In the genomic region with DNA sequence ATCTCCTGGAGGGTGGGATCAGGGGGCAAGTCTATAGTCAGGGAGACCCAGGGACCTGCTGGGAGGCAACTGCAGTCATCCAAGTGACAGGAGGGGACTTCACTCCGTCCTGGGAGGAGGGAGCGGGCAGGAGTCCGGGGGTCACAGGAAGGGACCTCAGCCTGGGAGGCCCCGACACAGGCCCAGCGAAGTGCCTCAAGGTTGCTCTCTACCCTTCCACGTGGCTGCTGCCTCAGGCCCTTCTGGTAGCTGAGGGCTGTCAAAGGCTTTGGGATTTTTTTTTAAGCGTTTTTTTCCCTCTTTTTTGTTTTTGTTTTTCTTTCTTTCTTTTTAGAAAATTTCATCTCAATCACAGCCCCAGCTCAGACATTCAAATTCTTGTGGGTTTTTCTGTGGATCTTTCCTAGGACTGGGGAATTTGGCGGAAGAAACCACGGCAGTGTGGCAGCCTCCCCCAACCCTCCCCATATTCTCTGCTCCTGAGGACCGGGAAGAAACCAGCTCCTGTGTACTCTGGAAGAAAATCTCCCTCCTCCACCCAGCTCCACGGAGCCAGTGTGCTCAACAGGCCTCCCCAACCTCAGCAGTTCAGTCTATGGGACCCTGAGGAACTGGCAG, we compare ENCODE assay signal across 17 cellular contexts. TPM values are rescaled to one million over a fixed set of nuclear protein-coding genes. Genes with fewer than 3 reads are reported as not detected.
A peak's percentile ranks its signal among the peaks of the same experiment; 100 is the strongest.
DNase-seq lines count a peak whose midpoint lies in the region; TF ChIP-seq lines count a peak whose summit lies in the region.
"Had no signal": no experiment of that assay in that cellular context is flagged by ENCODE, and none has a peak within 500 bp of the region (broad histone marks: within the 10 kb centered on the region; RNA-seq: fewer than 3 reads in every experiment).

No MANE protein-coding gene starts in this region.

- no peak overlapping the region for H3K9ac ChIP-seq in mesendoderm (ENCODE audit: low read length)

- no peak overlapping the region for H3K4ac ChIP-seq in mesendoderm (ENCODE audit: low read depth, low read length)

- H3K36me3 ChIP-seq in ascending aorta (no peaks in the 10 kb centered on the region), mesendoderm (ENCODE audit: control insufficient read depth, insufficient read depth, low read length) (no peaks in the 10 kb centered on the region)
- H3K36me3 ChIP-seq: lower lobe of right lung, pancreas had no signal

- WGBS in mesendoderm (ENCODE audit: extremely low coverage, insufficient coverage, low lambda C conversion rate), result no CpG with 5 or more reads among the region's 11 CpGs

- no peak overlapping the region for H3K23ac ChIP-seq in mesendoderm (ENCODE audit: low read length)

- intact Hi-C loops in ascending aorta (cut with DNase I), result loop anchor here (1.0 to 10.0 kb wide), 4 partner anchors 24 to 903 kb away; a partner anchor contains a TSS

- H2BK120ac ChIP-seq in mesendoderm (ENCODE audit: low read depth, low read length), result no peak overlapping the region

- H3K4me1 ChIP-seq in ascending aorta (peaks cover 4 to 29% of the 10 kb centered on the region in 2 donors), mesendoderm (ENCODE audit: control insufficient read depth, low read depth, low read length) (peaks cover 2% of the 10 kb centered on the region)
- H3K4me1 ChIP-seq: pancreas had no signal

- no peak overlapping the region for H4K5ac ChIP-seq in mesendoderm (ENCODE audit: low read length)

- H3K18ac ChIP-seq in mesendoderm (ENCODE audit: low read length), result no peak overlapping the region

- H2BK5ac ChIP-seq in mesendoderm (ENCODE audit: low read length), result no peak overlapping the region

- H3K27ac ChIP-seq in ascending aorta (peak overlapping the region; percentile 74 to 80), mesendoderm (ENCODE audit: low read depth, low read length) (no peak overlapping the region)

- H3K9me3 ChIP-seq in ascending aorta, result no peaks in the 10 kb centered on the region
- H3K9me3 ChIP-seq: lower lobe of right lung, pancreas had no signal

- no peak overlapping the region for H2BK15ac ChIP-seq in mesendoderm (replicated peaks; ENCODE audit: low read depth)

- H3K27me3 ChIP-seq in ascending aorta (no peaks in the 10 kb centered on the region), mesendoderm (ENCODE audit: insufficient read depth, low read length, poor library complexity) (no peaks in the 10 kb centered on the region)
- H3K27me3 ChIP-seq: pancreas had no signal

- DNase-seq in AG10803 (ENCODE audit: low read depth) (peak; percentile 68), EH (ENCODE audit: low read depth) (peak; percentile 78), ascending aorta (ENCODE audit: low spot score in 2 of 2) (no peak), GM19238 (ENCODE audit: insufficient read length, low spot score) (no peak), mesendoderm (no peak), NCI-H2081 (lab: John Stamatoyannopoulos, UW) (no peak)
- DNase-seq: activated CD4-positive, alpha-beta T cell treated with anti-CD3 and anti-CD28 coated beads for 48 hours; activated T-cell treated with anti-CD3 and anti-CD28 coated beads for 4 hours; anterior cingulate cortex; DMS79; endodermal cell; head of caudate nucleus; lower lobe of right lung; NCI-H2029; NCI-H446 treated with DMSO at 0.1 percent for 48 hours; pancreas had no signal

- H4K8ac ChIP-seq in mesendoderm (ENCODE audit: low read depth, low read length), result no peak overlapping the region

- no peak overlapping the region for H2AK5ac ChIP-seq in mesendoderm (ENCODE audit: low read length)

- TF ChIP-seq CTCF in AG10803 (conservative IDR thresholded peaks at IDR 0.05; ENCODE audit: low read length), result no peak
- no peak for TF ChIP-seq CTCF in ascending aorta (IDR thresholded peaks at IDR 0.05)
- no peak for TF ChIP-seq CTCF in nephron (IDR thresholded peaks at IDR 0.05; ENCODE audit: unreplicated experiment in 3 of 3)

- no peaks in the 10 kb centered on the region for H3K79me1 ChIP-seq in mesendoderm (ENCODE audit: low read length)

- no peaks in the 10 kb centered on the region for H3K27me3 Mint-ChIP-seq in nephron (ENCODE audit: low read depth)

- peak overlapping the region; percentile 86 to 95 (median 93) for H3K27ac Mint-ChIP-seq in nephron
- H3K27ac Mint-ChIP-seq: endodermal cell had no signal

- H3K79me2 ChIP-seq in mesendoderm (ENCODE audit: control insufficient read depth, insufficient read depth, low read length), result no peaks in the 10 kb centered on the region

- no peak overlapping the region for H3K56ac ChIP-seq in mesendoderm (ENCODE audit: low read length)

- peaks cover 20% of the 10 kb centered on the region for H3K4me1 Mint-ChIP-seq in nephron
- H3K4me1 Mint-ChIP-seq: endodermal cell had no signal

- peaks cover 16% of the 10 kb centered on the region for H3K9me3 Mint-ChIP-seq in nephron

- H3K4me3 ChIP-seq in AG10803 (ENCODE audit: low read length) (no peak overlapping the region), ascending aorta (no peak overlapping the region), mesendoderm (ENCODE audit: low read length) (no peak overlapping the region)
- H3K4me3 ChIP-seq: lower lobe of right lung, pancreas had no signal

- H3K4me2 ChIP-seq in mesendoderm (ENCODE audit: low read length), result no peak overlapping the region

- H3K36me3 Mint-ChIP-seq in nephron (ENCODE audit: low read depth), result peaks cover 3% of the 10 kb centered on the region

- peak overlapping the region in 1 of 3 experiments; percentile 42 for H3K4me3 Mint-ChIP-seq in nephron
- H3K4me3 Mint-ChIP-seq: endodermal cell had no signal

RNA-seq across cellular contexts. Expression of a gene that starts 1.4 kb away (rescaled TPM):
- total RNA-seq in ascending aorta, result 22.5 TPM
- 24.2 TPM for polyA plus RNA-seq in mesendoderm (2013, experiment 1 of 2)
- polyA plus RNA-seq in mesendoderm (2013, experiment 2 of 2), result 23.9 TPM

RNA-seq across cellular contexts. Expression of a gene that starts 23.0 kb away (rescaled TPM):
- 1,387 TPM for total RNA-seq in ascending aorta
- polyA plus RNA-seq in mesendoderm (2013, experiment 1 of 2), result 1.1 TPM
- 1.1 TPM for polyA plus RNA-seq in mesendoderm (2013, experiment 2 of 2)

RNA-seq across cellular contexts. Expression of a gene that starts 25.9 kb away (rescaled TPM):
- 0.21 TPM for total RNA-seq in ascending aorta
- polyA plus RNA-seq in mesendoderm (2013, experiment 1 of 2), result 0.32 TPM
- polyA plus RNA-seq in mesendoderm (2013, experiment 2 of 2), result 0.35 TPM

RNA-seq across cellular contexts. Expression of a gene that starts 45.7 kb away (rescaled TPM):
- 0.32 TPM for total RNA-seq in ascending aorta
- 0.01 TPM for polyA plus RNA-seq in mesendoderm (2013, experiment 1 of 2)
- not detected for polyA plus RNA-seq in mesendoderm (2013, experiment 2 of 2)
- total RNA-seq: endodermal cell, lower lobe of right lung had no signal

Comparison
In these comparisons a context has a peak if more than half of its experiments do, and no peak if none do; other contexts are left out.
1. DNase-seq: peak in AG10803 (single experiment) and EH (single experiment); none in ascending aorta (0 of 2), GM19238 (single experiment), mesendoderm (single experiment) and NCI-H2081 (0 of 2).